In the genomic region with DNA sequence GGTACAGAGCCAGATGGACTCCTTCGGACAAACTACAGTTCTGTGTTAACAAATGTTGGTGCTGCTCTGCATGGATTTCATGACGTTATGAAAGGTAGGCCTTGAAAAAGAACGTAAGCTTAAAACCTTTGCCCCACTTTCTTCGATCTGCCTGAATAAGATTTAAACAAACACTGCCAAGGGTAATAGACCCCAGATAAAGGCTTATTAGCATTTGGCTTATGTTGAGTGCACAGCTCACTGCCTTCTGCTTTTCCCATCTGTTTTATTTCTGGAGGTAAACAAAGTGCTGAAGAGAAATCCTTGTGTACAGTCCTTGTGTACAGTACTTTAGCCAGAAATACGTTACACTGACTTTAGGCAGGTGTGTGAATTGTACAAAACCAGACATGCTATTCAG, we compare ENCODE assay signal across 14 cellular contexts. TPM values are rescaled to one million over a fixed set of nuclear protein-coding genes. Genes with fewer than 3 reads are reported as not detected.
DNase-seq lines count a peak whose midpoint lies in the region; ATAC-seq and TF ChIP-seq lines count a peak whose summit lies in the region.
"Had no signal": no experiment of that assay in that cellular context is flagged by ENCODE, and none has a peak within 500 bp of the region (broad histone marks: within the 10 kb centered on the region; RNA-seq: fewer than 3 reads in every experiment).

No MANE protein-coding gene starts in this region.

- peak overlapping the region; percentile 24 to 39 for H3K9ac ChIP-seq in liver (ENCODE audit: low read depth in 1 of 2, low read length in 2 of 2)

- no peaks in the 10 kb centered on the region for H3K27me3 Mint-ChIP-seq in T-cell
- H3K27me3 Mint-ChIP-seq in natural killer cell (ENCODE audit: low read depth in 2 of 2): no peaks in the 10 kb centered on the region
- H3K27me3 Mint-ChIP-seq: activated CD8-positive, alpha-beta memory T cell treated with anti-CD3 and anti-CD28 coated beads, Interleukin-2, amount 10 ng/mL, durations not matched to agents 7 days and 5 days had no signal

- H3K4me1 Mint-ChIP-seq in T-cell: no peaks in the 10 kb centered on the region
- H3K4me1 Mint-ChIP-seq in natural killer cell: peaks cover 0 to 10% of the 10 kb centered on the region in 2 donors

- H3K9me3 Mint-ChIP-seq in T-cell: no peaks in the 10 kb centered on the region
- no peaks in the 10 kb centered on the region for H3K9me3 Mint-ChIP-seq in natural killer cell

- CTCF ChIA-PET in T-cell (lab: Charles Lee): interaction anchor here in 1 of 2 donors (0.5 kb wide), 1 partner anchor 13 kb away, joined by 4 read pairs; no protein-coding TSS in a partner anchor

- no peak for TF ChIP-seq POLR2A in body of pancreas (IDR thresholded peaks at IDR 0.05)
- no peak for TF ChIP-seq POLR2A in uterus (IDR thresholded peaks at IDR 0.05)

- DNase-seq in NCI-H510A treated with DMSO at 0.1 percent for 48 hours (lab: John Stamatoyannopoulos, UW): peak; percentile 52
- no peak for DNase-seq in NCI-H510A (lab: John Stamatoyannopoulos, UW)
- DNase-seq in body of pancreas: peak in 1 of 4 donors; percentile 42
- DNase-seq in uterus: no peak
- DNase-seq in EL: no peak
- DNase-seq in T-cell: no peak
- no peak for DNase-seq in natural killer cell
- DNase-seq: activated CD8-positive, alpha-beta memory T cell treated with anti-CD3 and anti-CD28 coated beads, Interleukin-2, amount 10 ng/mL, durations not matched to agents 7 days and 5 days; Calu3; cortex of kidney; SHP77; spleen; tibial artery had no signal

- no peak overlapping the region for H3K27ac Mint-ChIP-seq in T-cell
- H3K27ac Mint-ChIP-seq in natural killer cell: no peak overlapping the region
- H3K27ac Mint-ChIP-seq: activated CD8-positive, alpha-beta memory T cell treated with anti-CD3 and anti-CD28 coated beads, Interleukin-2, amount 10 ng/mL, durations not matched to agents 7 days and 5 days had no signal

- H3K36me3 Mint-ChIP-seq in T-cell: peaks cover 56% of the 10 kb centered on the region
- H3K36me3 Mint-ChIP-seq in natural killer cell: peaks cover 10% of the 10 kb centered on the region

- intact Hi-C loops in body of pancreas (cut with DNase I) (no loop called here), uterus (cut with DNase I; ENCODE audit: low total_unique reads) (loop anchor here (10.0 kb wide), 1 partner anchor 55 kb away; a partner anchor contains a TSS), natural killer cell (cut with micrococcal nuclease) (no loop called here)

- peak in 1 of 2 donors; percentile 14 for TF ChIP-seq RAD21 in liver (IDR thresholded peaks at IDR 0.05)

- H3K4me3 ChIP-seq in body of pancreas: no peak overlapping the region
- H3K4me3 ChIP-seq in liver (ENCODE audit: low read depth in 1 of 3, low read length in 3 of 3): no peak overlapping the region
- H3K4me3 ChIP-seq in uterus: peak overlapping the region in 1 of 2 donors; percentile 9
- H3K4me3 ChIP-seq: spleen, tibial artery had no signal

- H3K27me3 ChIP-seq in body of pancreas (no peaks in the 10 kb centered on the region), liver (ENCODE audit: control insufficient read depth in 4 of 4, insufficient read depth in 4 of 4, low read length in 3 of 4) (no peaks in the 10 kb centered on the region), uterus (no peaks in the 10 kb centered on the region)
- H3K27me3 ChIP-seq: spleen, tibial artery had no signal

- no peak for TF ChIP-seq CTCF in body of pancreas (IDR thresholded peaks at IDR 0.05)
- TF ChIP-seq CTCF in liver (IDR thresholded peaks at IDR 0.05; ENCODE audit: low read depth, low read length, missing input control): no peak
- TF ChIP-seq CTCF in uterus (IDR thresholded peaks at IDR 0.05): no peak
- no peak for TF ChIP-seq CTCF in natural killer cell (IDR thresholded peaks at IDR 0.05)

- H3K4me3 Mint-ChIP-seq in T-cell (no peak overlapping the region), natural killer cell (no peak overlapping the region)
- H3K4me3 Mint-ChIP-seq: activated CD8-positive, alpha-beta memory T cell treated with anti-CD3 and anti-CD28 coated beads, Interleukin-2, amount 10 ng/mL, durations not matched to agents 7 days and 5 days had no signal

- ATAC-seq in body of pancreas: peak; percentile 81
- no peak for ATAC-seq in T-cell (replicated peaks in 1 of 4)
- no peak for ATAC-seq in natural killer cell
- ATAC-seq: activated CD8-positive, alpha-beta memory T cell treated with anti-CD3 and anti-CD28 coated beads, Interleukin-2, amount 10 ng/mL, durations not matched to agents 7 days and 5 days had no signal

- H3K36me3 ChIP-seq in body of pancreas (replicated peaks in 1 of 2; ENCODE audit: insufficient read depth in 1 of 2, low read depth in 2 of 2): no peaks in the 10 kb centered on the region
- H3K36me3 ChIP-seq in liver (ENCODE audit: control insufficient read depth in 4 of 4, insufficient read depth in 3 of 4, low read depth in 1 of 4, low read length in 3 of 4): peaks cover 0 to 4% (median 2%) of the 10 kb centered on the region in 4 donors
- H3K36me3 ChIP-seq in uterus: no peaks in the 10 kb centered on the region

- H3K27ac ChIP-seq in body of pancreas (peak overlapping the region; percentile 63 to 81 (median 74)), liver (ENCODE audit: low read depth in 1 of 2, low read length in 2 of 2) (peak overlapping the region; percentile 49 to 60), uterus (peak overlapping the region; percentile 74 to 90)
- H3K27ac ChIP-seq: spleen, tibial artery had no signal

- POLR2A ChIA-PET in T-cell (lab: Charles Lee): no interaction called here

- H3K9me3 ChIP-seq in body of pancreas: no peaks in the 10 kb centered on the region
- H3K9me3 ChIP-seq in liver (ENCODE audit: control insufficient read depth in 4 of 4, low read length in 3 of 4): no peaks in the 10 kb centered on the region
- H3K9me3 ChIP-seq in uterus: no peaks in the 10 kb centered on the region
- H3K9me3 ChIP-seq: spleen, tibial artery had no signal

- 14 to 18% methylated on average over 5 of the region's 5 CpGs for WGBS in body of pancreas, 2 donors
- WGBS in liver: 28% methylated on average over 5 of the region's 5 CpGs

- H3K4me1 ChIP-seq in body of pancreas (peaks cover 28% of the 10 kb centered on the region), liver (ENCODE audit: control insufficient read depth in 4 of 4, insufficient read depth in 4 of 4, low read length in 3 of 4) (peaks cover 6 to 14% (median 9%) of the 10 kb centered on the region in 4 donors), uterus (peaks cover 0 to 13% of the 10 kb centered on the region in 2 donors)

TF ChIP-seq in liver, 16 proteins besides CTCF, POLR2A, EP300 and RAD21 (continues in another document):
- TF ChIP-seq RXRA (IDR thresholded peaks at IDR 0.05): peak; percentile 59 to 78
- TF ChIP-seq SP1 (IDR thresholded peaks at IDR 0.05): peak; percentile 83
- TF ChIP-seq, protein P1, sequence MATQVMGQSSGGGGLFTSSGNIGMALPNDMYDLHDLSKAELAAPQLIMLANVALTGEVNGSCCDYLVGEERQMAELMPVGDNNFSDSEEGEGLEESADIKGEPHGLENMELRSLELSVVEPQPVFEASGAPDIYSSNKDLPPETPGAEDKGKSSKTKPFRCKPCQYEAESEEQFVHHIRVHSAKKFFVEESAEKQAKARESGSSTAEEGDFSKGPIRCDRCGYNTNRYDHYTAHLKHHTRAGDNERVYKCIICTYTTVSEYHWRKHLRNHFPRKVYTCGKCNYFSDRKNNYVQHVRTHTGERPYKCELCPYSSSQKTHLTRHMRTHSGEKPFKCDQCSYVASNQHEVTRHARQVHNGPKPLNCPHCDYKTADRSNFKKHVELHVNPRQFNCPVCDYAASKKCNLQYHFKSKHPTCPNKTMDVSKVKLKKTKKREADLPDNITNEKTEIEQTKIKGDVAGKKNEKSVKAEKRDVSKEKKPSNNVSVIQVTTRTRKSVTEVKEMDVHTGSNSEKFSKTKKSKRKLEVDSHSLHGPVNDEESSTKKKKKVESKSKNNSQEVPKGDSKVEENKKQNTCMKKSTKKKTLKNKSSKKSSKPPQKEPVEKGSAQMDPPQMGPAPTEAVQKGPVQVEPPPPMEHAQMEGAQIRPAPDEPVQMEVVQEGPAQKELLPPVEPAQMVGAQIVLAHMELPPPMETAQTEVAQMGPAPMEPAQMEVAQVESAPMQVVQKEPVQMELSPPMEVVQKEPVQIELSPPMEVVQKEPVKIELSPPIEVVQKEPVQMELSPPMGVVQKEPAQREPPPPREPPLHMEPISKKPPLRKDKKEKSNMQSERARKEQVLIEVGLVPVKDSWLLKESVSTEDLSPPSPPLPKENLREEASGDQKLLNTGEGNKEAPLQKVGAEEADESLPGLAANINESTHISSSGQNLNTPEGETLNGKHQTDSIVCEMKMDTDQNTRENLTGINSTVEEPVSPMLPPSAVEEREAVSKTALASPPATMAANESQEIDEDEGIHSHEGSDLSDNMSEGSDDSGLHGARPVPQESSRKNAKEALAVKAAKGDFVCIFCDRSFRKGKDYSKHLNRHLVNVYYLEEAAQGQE (IDR thresholded peaks at IDR 0.05): no peak
- no peak for TF ChIP-seq GABPA (IDR thresholded peaks at IDR 0.05 in 1 of 2, conservative IDR thresholded peaks at IDR 0.05 in 1 of 2)
- peak; percentile 76 for TF ChIP-seq FOXA2 (IDR thresholded peaks at IDR 0.05)
- TF ChIP-seq FOXA1 (IDR thresholded peaks at IDR 0.05): peak; percentile 52
- TF ChIP-seq, protein P2, sequence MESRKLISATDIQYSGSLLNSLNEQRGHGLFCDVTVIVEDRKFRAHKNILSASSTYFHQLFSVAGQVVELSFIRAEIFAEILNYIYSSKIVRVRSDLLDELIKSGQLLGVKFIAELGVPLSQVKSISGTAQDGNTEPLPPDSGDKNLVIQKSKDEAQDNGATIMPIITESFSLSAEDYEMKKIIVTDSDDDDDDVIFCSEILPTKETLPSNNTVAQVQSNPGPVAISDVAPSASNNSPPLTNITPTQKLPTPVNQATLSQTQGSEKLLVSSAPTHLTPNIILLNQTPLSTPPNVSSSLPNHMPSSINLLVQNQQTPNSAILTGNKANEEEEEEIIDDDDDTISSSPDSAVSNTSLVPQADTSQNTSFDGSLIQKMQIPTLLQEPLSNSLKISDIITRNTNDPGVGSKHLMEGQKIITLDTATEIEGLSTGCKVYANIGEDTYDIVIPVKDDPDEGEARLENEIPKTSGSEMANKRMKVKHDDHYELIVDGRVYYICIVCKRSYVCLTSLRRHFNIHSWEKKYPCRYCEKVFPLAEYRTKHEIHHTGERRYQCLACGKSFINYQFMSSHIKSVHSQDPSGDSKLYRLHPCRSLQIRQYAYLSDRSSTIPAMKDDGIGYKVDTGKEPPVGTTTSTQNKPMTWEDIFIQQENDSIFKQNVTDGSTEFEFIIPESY (IDR thresholded peaks at IDR 0.05): no peak
- TF ChIP-seq YY1 (IDR thresholded peaks at IDR 0.05): peak; percentile 28

RNA-seq across cellular contexts. Expression of a gene that starts 39.4 kb away (rescaled TPM):
- total RNA-seq in body of pancreas (10 to 100 TPM; 14.8 to 22.1 TPM), liver (10 to 100 TPM; 17.2 to 26.1 TPM), uterus (100 to 1,000 TPM in 1 of 4 donors, 10 to 100 TPM in 3; 37.3 to 150 (median 53.0) TPM), T-cell (10 to 100 TPM; 31.4 to 44.1 (median 36.8) TPM), natural killer cell (10 to 100 TPM; 29.1 to 40.1 (median 36.3) TPM)
- polyA plus RNA-seq in liver: 10 to 100 TPM in 1 of 2 donors, 1 to 10 TPM in 1; 5.0 to 13.5 TPM

RNA-seq across cellular contexts. Expression of a gene that starts 50.0 kb away (rescaled TPM):
- total RNA-seq in body of pancreas: 10 to 100 TPM in 1 of 2 donors, 1 to 10 TPM in 1; 9.1 to 24.1 TPM
- total RNA-seq in liver: 1 to 10 TPM; 1.2 to 3.8 TPM
- polyA plus RNA-seq in liver: 1 to 10 TPM in 1 of 2 donors, under 1 TPM in 1; 0.90 to 1.1 TPM
- 10 to 100 TPM; 55.6 to 75.3 (median 65.8) TPM for total RNA-seq in uterus
- 1 to 10 TPM; 2.5 to 3.8 (median 2.6) TPM for total RNA-seq in T-cell
- total RNA-seq in natural killer cell: 1 to 10 TPM; 1.8 to 4.5 (median 3.0) TPM
